Comparison of ENCODE assay signal across 26 cellular contexts in the genomic region with DNA sequence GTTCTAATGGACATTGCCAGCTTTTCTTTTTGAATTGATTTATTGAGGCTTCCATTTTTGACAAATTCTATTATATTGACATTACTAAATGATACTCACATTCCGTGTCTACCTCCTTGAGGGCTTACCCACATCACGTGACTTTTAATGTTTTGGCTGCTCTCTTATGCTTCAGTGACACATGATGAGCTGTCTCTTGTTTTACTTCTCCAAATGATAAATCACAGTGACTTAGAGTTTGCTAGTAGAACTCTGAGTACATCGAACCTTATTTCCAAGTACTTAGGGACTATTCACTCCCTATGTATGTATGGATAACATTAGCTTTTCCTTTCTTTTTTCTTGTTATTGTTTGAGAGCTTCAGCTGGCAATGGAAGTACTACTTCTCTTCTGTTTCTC.
DNase-seq lines count a peak whose midpoint lies in the region; FAIRE-seq and TF ChIP-seq lines count a peak whose summit lies in the region.
"Had no signal": no experiment of that assay in that cellular context is flagged by ENCODE, and none has a peak within 500 bp of the region (broad histone marks: within the 10 kb centered on the region; RNA-seq: fewer than 3 reads in every experiment).

No MANE protein-coding gene starts in this region.

- TF ChIP-seq CTCF in astrocyte (IDR thresholded peaks at IDR 0.05; ENCODE audit: insufficient read depth, low read depth, low read length) = no peak
- no peak for TF ChIP-seq CTCF in keratinocyte (optimal IDR thresholded peaks at IDR 0.05 in 1 of 3, IDR thresholded peaks at IDR 0.05 in 1 of 3, conservative IDR thresholded peaks at IDR 0.05 in 1 of 3; ENCODE audit: extremely low read depth in 1 of 3, insufficient read depth in 2 of 3, low read length in 3 of 3)

- no peaks in the 10 kb centered on the region for H3K9me1 ChIP-seq in keratinocyte (ENCODE audit: control insufficient read depth, extremely low read depth, insufficient read depth, low read length)

- H4K20me1 ChIP-seq in astrocyte (ENCODE audit: insufficient read depth, low read length) (no peaks in the 10 kb centered on the region), keratinocyte (ENCODE audit: control insufficient read depth, extremely low read depth, insufficient read depth, low read length) (no peaks in the 10 kb centered on the region)

- DNase-seq in Caki2 (ENCODE audit: low read depth) (peak; percentile 19), LHCN-M2 (ENCODE audit: low read depth) (peak; percentile 7), astrocyte (ENCODE audit: low read depth) (peak; percentile 53), keratinocyte (ENCODE audit: low read depth, low spot score) (peak; percentile 66), NAMALWA (ENCODE audit: low spot score) (no peak), NCI-H82 treated with DMSO at 0.1 percent for 48 hours (lab: John Stamatoyannopoulos, UW; ENCODE audit: unreplicated experiment) (no peak), SIG-M5 treated with dmso at 0.1 percent for 504 hours (lab: John Stamatoyannopoulos, UW; ENCODE audit: unreplicated experiment) (no peak), KG1 (lab: John Stamatoyannopoulos, UW) (no peak)
- DNase-seq: activated CD8-positive, alpha-beta T cell treated with anti-CD3 and anti-CD28 coated beads for 36 hours; activated naive CD4-positive, alpha-beta T cell treated with anti-CD3 and anti-CD28 coated beads, Interleukin-2, amount 10 ng/mL, durations not matched to agents 7 days and 5 days; activated T-cell treated with anti-CD3 and anti-CD28 coated beads, Interleukin-2, amount 50 U/mL, for 24 hours; Calu3; endodermal cell; GF-D8; midbrain; NCI-H1105; NCI-H526; SJCRH30; stimulated activated CD4-positive, alpha-beta T cell treated with anti-CD3 and anti-CD28 coated beads, Interleukin-2, amount 100 ng/mL, for 24 hours; T-helper 17 cell had no signal

- H2AFZ ChIP-seq in astrocyte (ENCODE audit: low read depth, low read length) (no peak overlapping the region), keratinocyte (ENCODE audit: control insufficient read depth, low read length) (no peak overlapping the region)

- no peak overlapping the region for H3K4me3 ChIP-seq in astrocyte (ENCODE audit: insufficient read depth, low read depth, low read length)
- peak overlapping the region in 1 of 3 experiments; percentile 22 for H3K4me3 ChIP-seq in keratinocyte (ENCODE audit: control insufficient read depth in 2 of 3, extremely low read depth in 1 of 3, insufficient read depth in 2 of 3, low read depth in 1 of 3, low read length in 3 of 3)
- H3K4me3 ChIP-seq: SJCRH30 had no signal

- no peaks in the 10 kb centered on the region for H3K27me3 Mint-ChIP-seq in astrocyte (ENCODE audit: low read depth, unreplicated experiment)
- H3K27me3 Mint-ChIP-seq: activated CD8-positive, alpha-beta T cell treated with anti-CD3 and anti-CD28 coated beads for 36 hours; activated naive CD4-positive, alpha-beta T cell treated with anti-CD3 and anti-CD28 coated beads, Interleukin-2, amount 10 ng/mL, durations not matched to agents 7 days and 5 days; activated T-cell treated with anti-CD3 and anti-CD28 coated beads, Interleukin-2, amount 50 U/mL, for 24 hours; stimulated activated naive CD8-positive, alpha-beta T cell treated with anti-CD3 and anti-CD28 coated beads, Interleukin-15, Interleukin-2, amounts not matched to agents 100 ng/mL and 50 ng/mL, for 24 hours; T-helper 17 cell; type B pancreatic cell had no signal

- H3K27ac Mint-ChIP-seq in astrocyte (ENCODE audit: unreplicated experiment) = no peak overlapping the region
- H3K27ac Mint-ChIP-seq: activated CD8-positive, alpha-beta T cell treated with anti-CD3 and anti-CD28 coated beads for 36 hours; activated naive CD4-positive, alpha-beta T cell treated with anti-CD3 and anti-CD28 coated beads, Interleukin-2, amount 10 ng/mL, durations not matched to agents 7 days and 5 days; activated T-cell treated with anti-CD3 and anti-CD28 coated beads, Interleukin-2, amount 50 U/mL, for 24 hours; endodermal cell; nephron; stimulated activated naive CD8-positive, alpha-beta T cell treated with anti-CD3 and anti-CD28 coated beads, Interleukin-15, Interleukin-2, amounts not matched to agents 100 ng/mL and 50 ng/mL, for 24 hours; T-helper 17 cell; type B pancreatic cell; WTC11 had no signal

- H3K4me2 ChIP-seq in astrocyte (ENCODE audit: low read length) (peak overlapping the region; percentile 24), keratinocyte (ENCODE audit: control insufficient read depth, extremely low read depth, insufficient read depth, low read depth, low read length) (no peak overlapping the region)

- in situ Hi-C loops in Caki2 (cut with HindIII; ENCODE audit: low pct_unique_long_range_greater_than_20kb, low sequenced_read_pairs) = no loop called here

- H3K36me3 Mint-ChIP-seq in astrocyte (ENCODE audit: low read depth, unreplicated experiment) = no peaks in the 10 kb centered on the region
- H3K36me3 Mint-ChIP-seq: activated naive CD4-positive, alpha-beta T cell treated with anti-CD3 and anti-CD28 coated beads, Interleukin-2, amount 10 ng/mL, durations not matched to agents 7 days and 5 days; type B pancreatic cell; WTC11 had no signal

- no peaks in the 10 kb centered on the region for H3K79me2 ChIP-seq in astrocyte (ENCODE audit: insufficient read depth, low read length)
- no peaks in the 10 kb centered on the region for H3K79me2 ChIP-seq in keratinocyte (ENCODE audit: control insufficient read depth, insufficient read depth, low read length)

- H3K27me3 ChIP-seq in astrocyte (ENCODE audit: insufficient read depth, low read length) = no peaks in the 10 kb centered on the region
- H3K27me3 ChIP-seq in keratinocyte (ENCODE audit: control insufficient read depth, extremely low read depth, insufficient read depth, low read length) = no peaks in the 10 kb centered on the region
- H3K27me3 ChIP-seq: SJCRH30 had no signal

- H3K4me3 Mint-ChIP-seq in astrocyte (ENCODE audit: unreplicated experiment) = no peak overlapping the region
- H3K4me3 Mint-ChIP-seq: activated CD8-positive, alpha-beta T cell treated with anti-CD3 and anti-CD28 coated beads for 36 hours; activated naive CD4-positive, alpha-beta T cell treated with anti-CD3 and anti-CD28 coated beads, Interleukin-2, amount 10 ng/mL, durations not matched to agents 7 days and 5 days; activated T-cell treated with anti-CD3 and anti-CD28 coated beads, Interleukin-2, amount 50 U/mL, for 24 hours; endodermal cell; nephron; stimulated activated naive CD8-positive, alpha-beta T cell treated with anti-CD3 and anti-CD28 coated beads, Interleukin-15, Interleukin-2, amounts not matched to agents 100 ng/mL and 50 ng/mL, for 24 hours; T-helper 17 cell; type B pancreatic cell; WTC11 had no signal

- H3K9ac ChIP-seq in astrocyte (ENCODE audit: low read length) (no peak overlapping the region), keratinocyte (ENCODE audit: control insufficient read depth, extremely low read depth, insufficient read depth, low read length) (no peak overlapping the region)

- no peak for FAIRE-seq in astrocyte (lab: Jason Lieb, UNC)
- FAIRE-seq in keratinocyte (lab: Jason Lieb, UNC) = peak; percentile 86
- FAIRE-seq: colon, GM12892 had no signal

- dilution Hi-C loops in keratinocyte (cut with MboI; ENCODE audit: extremely low pct_ligation_motif_present, low sequenced_read_pairs) = no loop called here

- H3K36me3 ChIP-seq in astrocyte (ENCODE audit: insufficient read depth, low read length) (no peaks in the 10 kb centered on the region), keratinocyte (ENCODE audit: control insufficient read depth in 2 of 2, extremely low read depth in 1 of 2, insufficient read depth in 2 of 2, low read length in 2 of 2) (no peaks in the 10 kb centered on the region)
- H3K36me3 ChIP-seq: SJCRH30 had no signal

- no peaks in the 10 kb centered on the region for H3K9me3 Mint-ChIP-seq in astrocyte (ENCODE audit: unreplicated experiment)
- H3K9me3 Mint-ChIP-seq: activated CD8-positive, alpha-beta T cell treated with anti-CD3 and anti-CD28 coated beads for 36 hours; activated naive CD4-positive, alpha-beta T cell treated with anti-CD3 and anti-CD28 coated beads, Interleukin-2, amount 10 ng/mL, durations not matched to agents 7 days and 5 days; endodermal cell; nephron; type B pancreatic cell had no signal

- no peak overlapping the region for H3K27ac ChIP-seq in astrocyte (ENCODE audit: low read depth, low read length)
- H3K27ac ChIP-seq in keratinocyte (ENCODE audit: control insufficient read depth, insufficient read depth, low read length) = no peak overlapping the region
- H3K27ac ChIP-seq: SJCRH30 had no signal

- H3K4me1 ChIP-seq in astrocyte (ENCODE audit: insufficient read depth, low read length) = peaks cover 5% of the 10 kb centered on the region
- peaks cover 13% of the 10 kb centered on the region for H3K4me1 ChIP-seq in keratinocyte (ENCODE audit: control insufficient read depth, extremely low read depth, insufficient read depth, low read length)
- H3K4me1 ChIP-seq: SJCRH30 had no signal

- no peaks in the 10 kb centered on the region for H3K9me3 ChIP-seq in astrocyte (ENCODE audit: insufficient read depth, low read depth, low read length)
- H3K9me3 ChIP-seq in keratinocyte (ENCODE audit: control insufficient read depth, low read depth, low read length) = no peaks in the 10 kb centered on the region
- H3K9me3 ChIP-seq: SJCRH30 had no signal

- no peaks in the 10 kb centered on the region for H3K4me1 Mint-ChIP-seq in astrocyte (ENCODE audit: low read depth, unreplicated experiment)
- H3K4me1 Mint-ChIP-seq: activated naive CD4-positive, alpha-beta T cell treated with anti-CD3 and anti-CD28 coated beads, Interleukin-2, amount 10 ng/mL, durations not matched to agents 7 days and 5 days; endodermal cell; nephron; T-helper 17 cell; WTC11 had no signal

Comparison
In these comparisons a context has a peak if more than half of its experiments do, and no peak if none do; other contexts are left out.
1. DNase-seq: peak in Caki2 (single experiment), LHCN-M2 (single experiment), astrocyte (single experiment) and keratinocyte (single experiment); none in NAMALWA (single experiment), NCI-H82 treated with DMSO at 0.1 percent for 48 hours (single experiment), SIG-M5 treated with dmso at 0.1 percent for 504 hours (single experiment) and KG1 (single experiment).